Comparison of ENCODE assay signal across 17 cellular contexts in the genomic region with DNA sequence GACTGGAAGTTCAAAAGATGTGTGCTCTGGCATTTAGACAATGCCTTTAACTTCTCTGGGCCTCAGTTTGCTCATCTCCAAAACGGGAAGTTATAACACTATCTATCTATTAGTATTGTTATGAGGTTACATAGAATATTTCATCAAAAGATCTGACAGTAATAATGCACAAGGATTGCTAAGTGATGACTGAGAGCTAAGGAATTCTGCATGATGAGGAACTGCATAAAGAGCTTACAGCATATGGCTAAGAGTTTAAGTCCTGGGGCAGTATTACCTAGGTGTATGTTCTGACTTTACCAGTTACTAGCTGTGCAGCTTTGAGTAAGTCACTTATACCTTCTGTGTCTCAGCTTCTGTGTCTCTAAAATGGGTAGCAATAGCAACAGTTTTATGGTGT.
DNase-seq lines count a peak whose midpoint lies in the region; TF ChIP-seq lines count a peak whose summit lies in the region.
"Had no signal": no experiment of that assay in that cellular context is flagged by ENCODE, and none has a peak within 500 bp of the region (broad histone marks: within the 10 kb centered on the region; RNA-seq: fewer than 3 reads in every experiment).

No MANE protein-coding gene starts in this region.

- TF ChIP-seq CTCF in choroid plexus epithelial cell (conservative IDR thresholded peaks at IDR 0.05; ENCODE audit: low read depth, low read length): no peak

- peak; percentile 16 for DNase-seq in GM03348 (ENCODE audit: low spot score)
- peak; percentile 24 for DNase-seq in RKO (ENCODE audit: low spot score)
- peak; percentile 67 for DNase-seq in choroid plexus epithelial cell (ENCODE audit: low read depth)
- peak; percentile 62 for DNase-seq in renal cortical epithelial cell (ENCODE audit: low read depth)
- DNase-seq in T-helper 1 cell: no peak
- no peak for DNase-seq in NCI-H1436 treated with DMSO at 0.1 percent for 48 hours (lab: John Stamatoyannopoulos, UW)
- DNase-seq in activated CD4-positive, alpha-beta T cell treated with anti-CD3 and anti-CD28 coated beads, Interleukin-2, amount 50 U/mL, for 48 hours: no peak
- DNase-seq: activated CD4-positive, CD25-positive, alpha-beta regulatory T cell; activated CD8-positive, alpha-beta memory T cell treated with anti-CD3 and anti-CD28 coated beads for 24 hours; Kasumi-1; left ventricle myocardium superior; NCI-H1436; Right ventricle myocardium superior; stimulated activated CD4-positive, alpha-beta T cell treated with anti-CD3 and anti-CD28 coated beads, Interleukin-4, amount 100 ng/mL, for 1 hour; T-helper 17 cell had no signal

- no peak overlapping the region for H3K4me3 ChIP-seq in choroid plexus epithelial cell (ENCODE audit: low read depth, low read length)
- H3K4me3 ChIP-seq: BLaER1 treated with 17β-estradiol and CSF1 and Interleukin-3, amounts not matched to agents 10 nM and 100 nM; suprapubic skin had no signal

Comparison
In these comparisons a context has a peak if more than half of its experiments do, and no peak if none do; other contexts are left out.
1. DNase-seq: peak in GM03348 (single experiment), RKO (single experiment), choroid plexus epithelial cell (single experiment) and renal cortical epithelial cell (single experiment); none in T-helper 1 cell (0 of 5), NCI-H1436 treated with DMSO at 0.1 percent for 48 hours (single experiment) and activated CD4-positive, alpha-beta T cell treated with anti-CD3 and anti-CD28 coated beads, Interleukin-2, amount 50 U/mL, for 48 hours (0 of 2).